ENCODE assay signal across 11 cellular contexts in the genomic region with DNA sequence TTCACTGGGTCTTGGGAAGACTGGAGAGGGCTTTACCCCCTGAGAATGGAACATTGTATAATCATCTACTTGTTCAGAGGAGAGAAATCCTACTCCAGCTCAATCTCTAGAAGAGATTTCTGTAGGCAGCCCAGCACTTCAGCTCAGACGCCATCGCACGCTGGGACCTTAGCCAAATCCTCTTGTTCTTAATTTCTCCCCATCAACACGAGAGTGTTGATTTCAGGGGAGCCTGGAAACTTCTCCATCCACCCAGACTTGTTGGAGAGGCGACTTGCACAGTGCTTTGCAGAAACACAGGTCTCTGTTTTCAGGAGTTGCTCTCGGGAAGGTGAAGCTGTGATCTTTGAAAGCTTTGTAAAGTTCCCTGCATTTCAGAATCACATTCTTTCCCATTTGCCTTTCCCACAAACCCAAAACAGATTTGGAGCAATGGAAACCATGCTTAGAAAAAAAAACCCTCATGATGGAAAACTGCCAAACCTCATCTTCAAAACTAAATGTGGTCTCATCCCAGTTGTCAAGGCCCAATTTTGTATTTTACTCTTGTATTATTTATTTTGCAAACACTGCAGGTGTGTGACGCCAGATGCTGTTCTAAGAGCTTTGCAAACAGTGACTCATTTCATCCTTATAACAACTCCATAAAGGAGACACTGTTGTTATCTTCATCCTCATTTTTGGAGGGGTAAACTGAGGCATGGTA.
A peak's percentile ranks its signal among the peaks of the same experiment; 100 is the strongest.
DNase-seq lines count a peak whose midpoint lies in the region; ATAC-seq lines count a peak whose summit lies in the region.
"Had no signal": no experiment of that assay in that cellular context is flagged by ENCODE, and none has a peak within 500 bp of the region (broad histone marks: within the 10 kb centered on the region; RNA-seq: fewer than 3 reads in every experiment).

No MANE protein-coding gene starts in this region.

- peak in 2 of 3 experiments; percentile 12 to 65 for DNase-seq in NCI-H1417 (lab: John Stamatoyannopoulos, UW)
- DNase-seq in NCI-H1417 treated with DMSO at 0.1 percent for 48 hours (lab: John Stamatoyannopoulos, UW): no peak
- peak; percentile 79 for DNase-seq in NCI-H748 (lab: John Stamatoyannopoulos, UW; ENCODE audit: unreplicated experiment)
- DNase-seq in superior temporal gyrus (ENCODE audit: extremely low spot score): peak; percentile 13
- DNase-seq in SKM-1 (lab: John Stamatoyannopoulos, UW; ENCODE audit: unreplicated experiment): no peak
- DNase-seq: activated T-cell treated with anti-CD3 and anti-CD28 coated beads, Interleukin-2, amount 50 U/mL, for 4 hours; transverse colon had no signal

- H3K4me3 ChIP-seq in esophagus (ENCODE audit: low read depth in 1 of 2, low read length in 2 of 2): no peak overlapping the region
- H3K4me3 ChIP-seq: transverse colon had no signal

- H3K36me3 ChIP-seq in esophagus (ENCODE audit: control insufficient read depth in 2 of 2, insufficient read depth in 2 of 2, low read length in 1 of 2): no peaks in the 10 kb centered on the region
- H3K36me3 ChIP-seq: transverse colon had no signal

- ATAC-seq in HG03025 (IDR thresholded peaks at IDR 0.05; ENCODE audit: low FRiP score, unreplicated experiment) (no peak), HG03039 (IDR thresholded peaks at IDR 0.05; ENCODE audit: unreplicated experiment) (no peak)
- ATAC-seq: left lobe of liver had no signal

- H3K27me3 ChIP-seq in esophagus (ENCODE audit: control insufficient read depth in 1 of 2, insufficient read depth in 2 of 2, low read length in 2 of 2): no peaks in the 10 kb centered on the region
- H3K27me3 ChIP-seq: transverse colon had no signal

- peaks cover 6 to 13% of the 10 kb centered on the region in 2 donors for H3K4me1 ChIP-seq in esophagus (ENCODE audit: control insufficient read depth in 2 of 2, insufficient read depth in 2 of 2, low read length in 1 of 2)

- no peaks in the 10 kb centered on the region for H3K9me3 ChIP-seq in esophagus (ENCODE audit: control insufficient read depth in 2 of 2, insufficient read depth in 1 of 2, low read depth in 1 of 2, low read length in 1 of 2)
- H3K9me3 ChIP-seq: transverse colon had no signal

- H3K27ac ChIP-seq in esophagus (ENCODE audit: low read depth in 2 of 2, low read length in 1 of 2): peak overlapping the region; percentile 54 to 87

- WGBS in esophagus, 2 donors: 52 to 60% methylated on average over 7 of the region's 7 CpGs

Comparison
In these comparisons a context has a peak if more than half of its experiments do, and no peak if none do; other contexts are left out.
1. DNase-seq: peak in NCI-H1417 (2 of 3), NCI-H748 (single experiment) and superior temporal gyrus (single experiment); none in NCI-H1417 treated with DMSO at 0.1 percent for 48 hours (single experiment) and SKM-1 (single experiment).